ENCODE assay signal across 1 cellular context in the genomic region with DNA sequence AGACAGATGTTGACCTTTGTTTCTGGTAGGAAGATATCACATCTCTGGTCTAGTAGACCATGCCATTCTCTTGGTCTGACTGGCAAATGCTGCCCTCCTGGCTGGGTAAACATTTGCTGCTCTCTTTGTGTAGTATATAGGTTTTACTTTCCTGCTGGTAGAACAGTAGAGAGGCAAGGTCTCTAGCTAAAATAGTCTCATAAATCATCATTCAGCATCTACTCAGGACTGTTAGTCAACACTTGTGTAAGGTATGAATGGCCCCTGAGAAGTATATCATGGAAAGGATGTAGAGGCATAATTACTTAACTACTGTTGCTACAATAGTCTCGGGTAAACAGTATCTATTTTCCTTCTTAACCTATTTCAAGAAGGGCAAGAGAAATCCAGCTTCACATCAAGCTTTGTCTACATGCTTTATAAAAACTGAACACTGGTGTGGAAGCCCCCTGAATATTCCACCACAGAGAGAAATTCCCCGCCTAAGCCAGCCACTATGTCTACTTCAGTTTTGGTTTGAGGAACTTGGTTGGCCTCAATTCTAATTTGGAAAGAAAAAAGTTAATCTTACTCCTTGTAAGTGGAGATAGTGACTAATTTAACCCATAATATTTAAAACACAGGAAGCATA.
TF ChIP-seq lines count a peak whose summit lies in the region.

No MANE protein-coding gene starts in this region.

TF ChIP-seq in GM12878, 131 proteins besides CTCF, POLR2A, EP300 and RAD21 (continued from another document and continues in another):
- no peak for TF ChIP-seq POLR2AphosphoS5 (IDR thresholded peaks at IDR 0.05; ENCODE audit: low read length)
- TF ChIP-seq SMAD1 (IDR thresholded peaks at IDR 0.05; ENCODE audit: low read depth, partially characterized antibody): peak; percentile 35
- TF ChIP-seq RAD51 (IDR thresholded peaks at IDR 0.05): no peak
- no peak for TF ChIP-seq HCFC1 (IDR thresholded peaks at IDR 0.05; ENCODE audit: low read length)
- TF ChIP-seq ZZZ3 (IDR thresholded peaks at IDR 0.05; ENCODE audit: control insufficient read depth, insufficient read length, low read depth): no peak
- TF ChIP-seq NR2C2 (IDR thresholded peaks at IDR 0.05; ENCODE audit: borderline replicate concordance, control insufficient read depth, insufficient read length, low read depth): no peak
- no peak for TF ChIP-seq CBX5 (IDR thresholded peaks at IDR 0.05; ENCODE audit: low read depth)
- TF ChIP-seq, protein P1, sequence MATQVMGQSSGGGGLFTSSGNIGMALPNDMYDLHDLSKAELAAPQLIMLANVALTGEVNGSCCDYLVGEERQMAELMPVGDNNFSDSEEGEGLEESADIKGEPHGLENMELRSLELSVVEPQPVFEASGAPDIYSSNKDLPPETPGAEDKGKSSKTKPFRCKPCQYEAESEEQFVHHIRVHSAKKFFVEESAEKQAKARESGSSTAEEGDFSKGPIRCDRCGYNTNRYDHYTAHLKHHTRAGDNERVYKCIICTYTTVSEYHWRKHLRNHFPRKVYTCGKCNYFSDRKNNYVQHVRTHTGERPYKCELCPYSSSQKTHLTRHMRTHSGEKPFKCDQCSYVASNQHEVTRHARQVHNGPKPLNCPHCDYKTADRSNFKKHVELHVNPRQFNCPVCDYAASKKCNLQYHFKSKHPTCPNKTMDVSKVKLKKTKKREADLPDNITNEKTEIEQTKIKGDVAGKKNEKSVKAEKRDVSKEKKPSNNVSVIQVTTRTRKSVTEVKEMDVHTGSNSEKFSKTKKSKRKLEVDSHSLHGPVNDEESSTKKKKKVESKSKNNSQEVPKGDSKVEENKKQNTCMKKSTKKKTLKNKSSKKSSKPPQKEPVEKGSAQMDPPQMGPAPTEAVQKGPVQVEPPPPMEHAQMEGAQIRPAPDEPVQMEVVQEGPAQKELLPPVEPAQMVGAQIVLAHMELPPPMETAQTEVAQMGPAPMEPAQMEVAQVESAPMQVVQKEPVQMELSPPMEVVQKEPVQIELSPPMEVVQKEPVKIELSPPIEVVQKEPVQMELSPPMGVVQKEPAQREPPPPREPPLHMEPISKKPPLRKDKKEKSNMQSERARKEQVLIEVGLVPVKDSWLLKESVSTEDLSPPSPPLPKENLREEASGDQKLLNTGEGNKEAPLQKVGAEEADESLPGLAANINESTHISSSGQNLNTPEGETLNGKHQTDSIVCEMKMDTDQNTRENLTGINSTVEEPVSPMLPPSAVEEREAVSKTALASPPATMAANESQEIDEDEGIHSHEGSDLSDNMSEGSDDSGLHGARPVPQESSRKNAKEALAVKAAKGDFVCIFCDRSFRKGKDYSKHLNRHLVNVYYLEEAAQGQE (IDR thresholded peaks at IDR 0.05; ENCODE audit: low read depth, low read length): no peak
- no peak for TF ChIP-seq PAX5 (IDR thresholded peaks at IDR 0.05; ENCODE audit: borderline replicate concordance, low read depth, low read length)
- peak; percentile 44; the same call in 1 of the 2 replicates for TF ChIP-seq ZNF217 (IDR thresholded peaks at IDR 0.05)
- TF ChIP-seq ZNF687 (IDR thresholded peaks at IDR 0.05): 0 out of 2 replicates have a peak, but pooled peaks have one; percentile 57
- TF ChIP-seq, protein P2, sequence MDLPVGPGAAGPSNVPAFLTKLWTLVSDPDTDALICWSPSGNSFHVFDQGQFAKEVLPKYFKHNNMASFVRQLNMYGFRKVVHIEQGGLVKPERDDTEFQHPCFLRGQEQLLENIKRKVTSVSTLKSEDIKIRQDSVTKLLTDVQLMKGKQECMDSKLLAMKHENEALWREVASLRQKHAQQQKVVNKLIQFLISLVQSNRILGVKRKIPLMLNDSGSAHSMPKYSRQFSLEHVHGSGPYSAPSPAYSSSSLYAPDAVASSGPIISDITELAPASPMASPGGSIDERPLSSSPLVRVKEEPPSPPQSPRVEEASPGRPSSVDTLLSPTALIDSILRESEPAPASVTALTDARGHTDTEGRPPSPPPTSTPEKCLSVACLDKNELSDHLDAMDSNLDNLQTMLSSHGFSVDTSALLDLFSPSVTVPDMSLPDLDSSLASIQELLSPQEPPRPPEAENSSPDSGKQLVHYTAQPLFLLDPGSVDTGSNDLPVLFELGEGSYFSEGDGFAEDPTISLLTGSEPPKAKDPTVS (IDR thresholded peaks at IDR 0.05; ENCODE audit: low read depth, low read length): no peak
- TF ChIP-seq CREB1 (IDR thresholded peaks at IDR 0.05; ENCODE audit: low read depth): no peak; the same call in 1 of the 2 replicates
- TF ChIP-seq, protein P3, sequence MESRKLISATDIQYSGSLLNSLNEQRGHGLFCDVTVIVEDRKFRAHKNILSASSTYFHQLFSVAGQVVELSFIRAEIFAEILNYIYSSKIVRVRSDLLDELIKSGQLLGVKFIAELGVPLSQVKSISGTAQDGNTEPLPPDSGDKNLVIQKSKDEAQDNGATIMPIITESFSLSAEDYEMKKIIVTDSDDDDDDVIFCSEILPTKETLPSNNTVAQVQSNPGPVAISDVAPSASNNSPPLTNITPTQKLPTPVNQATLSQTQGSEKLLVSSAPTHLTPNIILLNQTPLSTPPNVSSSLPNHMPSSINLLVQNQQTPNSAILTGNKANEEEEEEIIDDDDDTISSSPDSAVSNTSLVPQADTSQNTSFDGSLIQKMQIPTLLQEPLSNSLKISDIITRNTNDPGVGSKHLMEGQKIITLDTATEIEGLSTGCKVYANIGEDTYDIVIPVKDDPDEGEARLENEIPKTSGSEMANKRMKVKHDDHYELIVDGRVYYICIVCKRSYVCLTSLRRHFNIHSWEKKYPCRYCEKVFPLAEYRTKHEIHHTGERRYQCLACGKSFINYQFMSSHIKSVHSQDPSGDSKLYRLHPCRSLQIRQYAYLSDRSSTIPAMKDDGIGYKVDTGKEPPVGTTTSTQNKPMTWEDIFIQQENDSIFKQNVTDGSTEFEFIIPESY (IDR thresholded peaks at IDR 0.05): no peak
- TF ChIP-seq ELK1 (IDR thresholded peaks at IDR 0.05; ENCODE audit: low read depth, low read length): no peak
- TF ChIP-seq, protein P4, sequence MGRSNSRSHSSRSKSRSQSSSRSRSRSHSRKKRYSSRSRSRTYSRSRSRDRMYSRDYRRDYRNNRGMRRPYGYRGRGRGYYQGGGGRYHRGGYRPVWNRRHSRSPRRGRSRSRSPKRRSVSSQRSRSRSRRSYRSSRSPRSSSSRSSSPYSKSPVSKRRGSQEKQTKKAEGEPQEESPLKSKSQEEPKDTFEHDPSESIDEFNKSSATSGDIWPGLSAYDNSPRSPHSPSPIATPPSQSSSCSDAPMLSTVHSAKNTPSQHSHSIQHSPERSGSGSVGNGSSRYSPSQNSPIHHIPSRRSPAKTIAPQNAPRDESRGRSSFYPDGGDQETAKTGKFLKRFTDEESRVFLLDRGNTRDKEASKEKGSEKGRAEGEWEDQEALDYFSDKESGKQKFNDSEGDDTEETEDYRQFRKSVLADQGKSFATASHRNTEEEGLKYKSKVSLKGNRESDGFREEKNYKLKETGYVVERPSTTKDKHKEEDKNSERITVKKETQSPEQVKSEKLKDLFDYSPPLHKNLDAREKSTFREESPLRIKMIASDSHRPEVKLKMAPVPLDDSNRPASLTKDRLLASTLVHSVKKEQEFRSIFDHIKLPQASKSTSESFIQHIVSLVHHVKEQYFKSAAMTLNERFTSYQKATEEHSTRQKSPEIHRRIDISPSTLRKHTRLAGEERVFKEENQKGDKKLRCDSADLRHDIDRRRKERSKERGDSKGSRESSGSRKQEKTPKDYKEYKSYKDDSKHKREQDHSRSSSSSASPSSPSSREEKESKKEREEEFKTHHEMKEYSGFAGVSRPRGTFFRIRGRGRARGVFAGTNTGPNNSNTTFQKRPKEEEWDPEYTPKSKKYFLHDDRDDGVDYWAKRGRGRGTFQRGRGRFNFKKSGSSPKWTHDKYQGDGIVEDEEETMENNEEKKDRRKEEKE (IDR thresholded peaks at IDR 0.05): no peak
- no peak for TF ChIP-seq TCF7 (IDR thresholded peaks at IDR 0.05; ENCODE audit: borderline replicate concordance)
- no peak for TF ChIP-seq ZNF592 (IDR thresholded peaks at IDR 0.05)
- TF ChIP-seq KLF5 (IDR thresholded peaks at IDR 0.05; ENCODE audit: partially characterized antibody): no peak
- no peak for TF ChIP-seq PAX8 (IDR thresholded peaks at IDR 0.05)
- TF ChIP-seq EED (IDR thresholded peaks at IDR 0.05; ENCODE audit: low read depth): peak; percentile 66; the same call in 1 of the 2 replicates
- no peak for TF ChIP-seq PRDM15 (CRISPR knock-in tag; IDR thresholded peaks at IDR 0.05)
